ENCODE assay signal across 8 cellular contexts in the genomic region with DNA sequence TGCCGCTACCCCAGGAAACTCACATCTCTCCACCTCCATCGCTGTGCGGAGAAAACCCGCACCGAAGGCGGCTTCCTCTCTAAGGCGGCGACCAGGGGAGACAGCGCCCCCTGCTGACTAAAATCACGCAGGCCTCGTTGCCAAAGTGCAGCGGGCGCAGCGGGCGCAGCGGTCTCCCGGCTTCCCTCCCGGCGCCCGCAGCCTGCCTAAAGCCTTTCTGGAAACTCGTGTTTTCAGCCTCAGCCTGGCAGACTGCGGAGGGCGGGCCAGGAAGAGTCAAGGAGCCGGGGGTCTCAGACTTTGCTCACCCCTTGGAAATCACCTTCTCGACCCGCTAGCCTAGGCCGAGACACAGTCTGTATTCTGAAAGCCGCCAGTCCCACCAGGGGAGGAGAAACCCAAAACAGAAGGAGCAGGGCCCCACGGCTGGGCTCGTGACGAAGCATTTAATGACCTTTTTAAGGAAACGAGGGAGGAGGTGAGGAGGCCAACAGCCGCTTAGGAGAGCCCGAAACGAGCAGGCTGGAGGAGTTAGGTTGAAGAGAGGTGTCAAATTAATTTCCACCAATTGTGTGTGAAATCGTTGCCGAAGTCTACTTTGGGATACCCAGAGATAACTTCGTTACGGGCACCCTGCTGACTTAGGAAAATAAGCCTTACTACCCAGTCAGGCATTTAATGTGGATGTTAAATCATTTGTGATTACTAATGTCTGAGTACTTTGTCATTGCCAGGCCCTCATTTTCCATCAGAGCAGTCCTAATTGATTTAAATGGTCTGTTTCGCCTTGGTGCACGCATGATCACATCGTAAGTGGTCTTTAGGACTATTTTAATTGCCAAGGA. TPM values are rescaled to one million over a fixed set of nuclear protein-coding genes. Genes with fewer than 3 reads are reported as not detected.
DNase-seq lines count a peak whose midpoint lies in the region; ATAC-seq and TF ChIP-seq lines count a peak whose summit lies in the region.

No MANE protein-coding gene starts in this region.

- ATAC-seq in GM19463 (IDR thresholded peaks at IDR 0.05; ENCODE audit: unreplicated experiment): peak; percentile 91

- no peak overlapping the region for H3K27ac ChIP-seq in muscle layer of colon (ENCODE audit: low read depth, low read length)

- H3K4me1 ChIP-seq in muscle layer of colon (ENCODE audit: insufficient read depth, low read length): peaks cover 22% of the 10 kb centered on the region

- H3K36me3 ChIP-seq in muscle layer of colon (ENCODE audit: insufficient read depth, low read length): no peaks in the 10 kb centered on the region

- peaks cover 19% of the 10 kb centered on the region for H3K9me3 ChIP-seq in muscle layer of colon (ENCODE audit: low read length)

- TF ChIP-seq CTCF in AG09319 (IDR thresholded peaks at IDR 0.05; ENCODE audit: low read depth, low read length): peak; percentile 65

- no peak overlapping the region for H3K9ac ChIP-seq in muscle layer of colon (ENCODE audit: low read length)

- H3K27me3 ChIP-seq in muscle layer of colon (ENCODE audit: control insufficient read depth in 1 of 2, insufficient read depth in 2 of 2, low read length in 2 of 2): peaks cover 75 to 79% of the 10 kb centered on the region in 2 donors

- H3K4me3 ChIP-seq in Jurkat, Clone E6-1 (ENCODE audit: low read length): no peak overlapping the region
- H3K4me3 ChIP-seq in muscle layer of colon (ENCODE audit: low read depth in 1 of 2, low read length in 2 of 2): peak overlapping the region; percentile 32 to 53

- no peak for DNase-seq in AG09319 (ENCODE audit: extremely low read depth, low read depth)
- peak; percentile 28 for DNase-seq in Jurkat, Clone E6-1 (ENCODE audit: low read depth, low spot score)
- DNase-seq in activated CD4-positive, alpha-beta T cell treated with anti-CD3 and anti-CD28 coated beads for 48 hours: peak; percentile 83
- DNase-seq in effector CD4-positive, alpha-beta T cell: peak; percentile 32
- DNase-seq in stimulated activated CD8-positive, alpha-beta memory T cell treated with anti-CD3 and anti-CD28 coated beads, Interleukin-7, amount 100 ng/mL, for 48 hours (ENCODE audit: extremely low read depth in 1 of 2, low read depth in 1 of 2): peak; percentile 23 to 44
- DNase-seq in NCI-H510A (lab: John Stamatoyannopoulos, UW): no peak

RNA-seq across cellular contexts. Expression of a gene that starts 7.3 kb away (rescaled TPM):
- not detected for polyA plus RNA-seq in Jurkat, Clone E6-1 (2012; ENCODE audit: insufficient read depth, insufficient read length)

Comparison
In these comparisons a context has a peak if more than half of its experiments do, and no peak if none do; other contexts are left out.
1. DNase-seq: peak in Jurkat, Clone E6-1 (single experiment), activated CD4-positive, alpha-beta T cell treated with anti-CD3 and anti-CD28 coated beads for 48 hours (single experiment), effector CD4-positive, alpha-beta T cell (single experiment) and stimulated activated CD8-positive, alpha-beta memory T cell treated with anti-CD3 and anti-CD28 coated beads, Interleukin-7, amount 100 ng/mL, for 48 hours (2 of 2); none in AG09319 (single experiment) and NCI-H510A (single experiment).